In genomic region chr12:47777151-47777550, GRCh38 we compare ENCODE assay signal across 12 cellular contexts. TPM values are rescaled to one million over a fixed set of nuclear protein-coding genes. Genes with fewer than 3 reads are reported as not detected.
DNase-seq lines count a peak whose midpoint lies in the region; ATAC-seq and TF ChIP-seq lines count a peak whose summit lies in the region.
"Had no signal": no experiment of that assay in that cellular context is flagged by ENCODE, and none has a peak within 500 bp of the region (broad histone marks: within the 10 kb centered on the region; RNA-seq: fewer than 3 reads in every experiment).

No MANE protein-coding gene starts in this region.

- H3K9me3 ChIP-seq in ascending aorta (no peaks in the 10 kb centered on the region), muscle layer of duodenum (ENCODE audit: control insufficient read depth in 1 of 2, low read length in 2 of 2) (no peaks in the 10 kb centered on the region)

- no peak for ATAC-seq in stimulated activated naive B cell treated with anti-CD40 and anti-IgM and Interleukin-4, amounts not matched to agents 10 μg/mL and 1 μg/mL and 100 μg/mL, for 72 hours (replicated peaks)
- ATAC-seq: naive thymus-derived CD8-positive, alpha-beta T cell; stimulated activated naive CD8-positive, alpha-beta T cell treated with anti-CD3 and anti-CD28 coated beads, Interleukin-15, Interleukin-2, amounts not matched to agents 100 U/mL and 50 U/mL, for 24 hours had no signal

- H3K36me3 ChIP-seq in ascending aorta: peaks cover 4 to 8% of the 10 kb centered on the region in 2 donors
- peaks cover 0 to 5% of the 10 kb centered on the region in 2 donors for H3K36me3 ChIP-seq in muscle layer of duodenum (ENCODE audit: control insufficient read depth in 1 of 2, insufficient read depth in 2 of 2, low read length in 2 of 2)

- H3K27ac Mint-ChIP-seq in stimulated activated naive B cell treated with anti-CD40 and anti-IgM and Interleukin-4, amounts not matched to agents 10 μg/mL and 1 μg/mL and 100 μg/mL, for 72 hours: no peak overlapping the region

- H3K4me1 ChIP-seq in ascending aorta (peaks cover 37 to 59% of the 10 kb centered on the region in 2 donors), muscle layer of duodenum (ENCODE audit: control insufficient read depth in 1 of 2, insufficient read depth in 2 of 2, low read length in 2 of 2) (peaks cover 21 to 55% of the 10 kb centered on the region in 2 donors)

- TF ChIP-seq RAD21 in Ishikawa (IDR thresholded peaks at IDR 0.05; ENCODE audit: low read depth): no peak

- H3K27me3 Mint-ChIP-seq in stimulated activated naive B cell treated with anti-CD40 and anti-IgM and Interleukin-4, amounts not matched to agents 10 μg/mL and 1 μg/mL and 100 μg/mL, for 72 hours: no peaks in the 10 kb centered on the region
- H3K27me3 Mint-ChIP-seq: naive thymus-derived CD8-positive, alpha-beta T cell had no signal

- H3K9me3 Mint-ChIP-seq in stimulated activated naive B cell treated with anti-CD40 and anti-IgM and Interleukin-4, amounts not matched to agents 10 μg/mL and 1 μg/mL and 100 μg/mL, for 72 hours: no peaks in the 10 kb centered on the region
- H3K9me3 Mint-ChIP-seq: naive thymus-derived CD8-positive, alpha-beta T cell had no signal

- intact Hi-C loops in ascending aorta (cut with DNase I): no loop called here

- H3K4me3 Mint-ChIP-seq in stimulated activated naive B cell treated with anti-CD40 and anti-IgM and Interleukin-4, amounts not matched to agents 10 μg/mL and 1 μg/mL and 100 μg/mL, for 72 hours: no peak overlapping the region
- H3K4me3 Mint-ChIP-seq: naive thymus-derived CD8-positive, alpha-beta T cell had no signal

- TF ChIP-seq EP300 in Ishikawa (IDR thresholded peaks at IDR 0.05; ENCODE audit: borderline replicate concordance): no peak

- H3K27ac ChIP-seq in ascending aorta (peak overlapping the region; percentile 80 to 88), muscle layer of duodenum (ENCODE audit: low read length) (peak overlapping the region; percentile 45), temporal lobe (ENCODE audit: low read depth, low read length) (peak overlapping the region; percentile 99)

- H3K36me3 Mint-ChIP-seq in stimulated activated naive B cell treated with anti-CD40 and anti-IgM and Interleukin-4, amounts not matched to agents 10 μg/mL and 1 μg/mL and 100 μg/mL, for 72 hours: peaks cover 5 to 12% of the 10 kb centered on the region in 2 donors
- H3K36me3 Mint-ChIP-seq: naive thymus-derived CD8-positive, alpha-beta T cell had no signal

- H3K27me3 ChIP-seq in ascending aorta: no peaks in the 10 kb centered on the region
- H3K27me3 ChIP-seq in muscle layer of duodenum (ENCODE audit: low read depth, low read length): no peaks in the 10 kb centered on the region

- TF ChIP-seq CTCF in ascending aorta (IDR thresholded peaks at IDR 0.05): no peak

- peaks cover 34 to 71% of the 10 kb centered on the region in 2 donors for H3K4me1 Mint-ChIP-seq in stimulated activated naive B cell treated with anti-CD40 and anti-IgM and Interleukin-4, amounts not matched to agents 10 μg/mL and 1 μg/mL and 100 μg/mL, for 72 hours

- H3K4me3 ChIP-seq in ascending aorta (no peak overlapping the region), muscle layer of duodenum (ENCODE audit: low read depth in 1 of 2, low read length in 2 of 2) (no peak overlapping the region)

- no peak for DNase-seq in ascending aorta (ENCODE audit: low spot score in 2 of 2)
- DNase-seq in NAMALWA (ENCODE audit: low spot score): no peak
- DNase-seq in stimulated activated naive B cell treated with anti-CD40 and anti-IgM and Interleukin-4, amounts not matched to agents 10 μg/mL and 1 μg/mL and 100 μg/mL, for 72 hours: no peak
- DNase-seq in KG1 (lab: John Stamatoyannopoulos, UW): no peak
- DNase-seq in SKM-1 (lab: John Stamatoyannopoulos, UW; ENCODE audit: unreplicated experiment): no peak
- DNase-seq: naive thymus-derived CD8-positive, alpha-beta T cell; NCI-H1417 treated with DMSO at 0.1 percent for 48 hours; NCI-H748 treated with DMSO at 0.1 percent for 48 hours; stimulated activated naive CD8-positive, alpha-beta T cell treated with anti-CD3 and anti-CD28 coated beads, Interleukin-15, Interleukin-2, amounts not matched to agents 100 U/mL and 50 U/mL, for 24 hours had no signal

TF ChIP-seq in Ishikawa, 13 proteins besides CTCF, POLR2A, EP300 and RAD21:
- peak; percentile 10; the same call in 1 of the 2 replicates for TF ChIP-seq TEAD4 (IDR thresholded peaks at IDR 0.05)
- TF ChIP-seq ZBTB7A (IDR thresholded peaks at IDR 0.05; ENCODE audit: low read depth): peak; percentile 68
- no peak for TF ChIP-seq MAX (IDR thresholded peaks at IDR 0.05)
- no peak for TF ChIP-seq FOXM1 (IDR thresholded peaks at IDR 0.05; ENCODE audit: borderline replicate concordance, low read depth)
- no peak for TF ChIP-seq CREB1 (IDR thresholded peaks at IDR 0.05; ENCODE audit: low read depth)
- no peak for TF ChIP-seq CEBPB (IDR thresholded peaks at IDR 0.05)
- TF ChIP-seq YY1 (IDR thresholded peaks at IDR 0.05; ENCODE audit: low read depth): no peak

RNA-seq across cellular contexts. Expression of gene SLC48A1, which starts 4.1 kb away (rescaled TPM):
- total RNA-seq in ascending aorta: 144 TPM
- 7.4 TPM for total RNA-seq in temporal lobe

RNA-seq across cellular contexts. Expression of gene RAPGEF3, which starts 18.5 kb away (rescaled TPM):
- 165 TPM for total RNA-seq in ascending aorta
- 6.9 TPM for total RNA-seq in temporal lobe

RNA-seq across cellular contexts. Expression of gene HDAC7, which starts 42.6 kb away (rescaled TPM):
- 202 TPM for total RNA-seq in ascending aorta
- total RNA-seq in temporal lobe: 10.8 TPM

RNA-seq across cellular contexts. Expression of gene ENDOU, which starts 51.9 kb away (rescaled TPM):
- total RNA-seq in ascending aorta (not detected), temporal lobe (not detected)
- total RNA-seq: naive thymus-derived CD8-positive, alpha-beta T cell had no signal

Comparison
In these comparisons a context has a peak if more than half of its experiments do, and no peak if none do; other contexts are left out.
1. H3K27ac ChIP-seq: peak in every context shown above with its lines; median percentile 99 in temporal lobe; 84 in ascending aorta; 45 in muscle layer of duodenum.
2. RNA of gene SLC48A1, which starts 4.1 kb away (total RNA-seq): 144 TPM in ascending aorta (single experiment); 7.4 TPM in temporal lobe (single experiment); every median in the first group is over 10 times any median in the second.
3. RNA of gene RAPGEF3, which starts 18.5 kb away (total RNA-seq): 165 TPM in ascending aorta (single experiment); 6.9 TPM in temporal lobe (single experiment); every median in the first group is over 10 times any median in the second.
4. RNA of gene HDAC7, which starts 42.6 kb away (total RNA-seq): 202 TPM in ascending aorta (single experiment); 10.8 TPM in temporal lobe (single experiment); every median in the first group is over 10 times any median in the second.